In genomic region chr16:77211880-77212735, GRCh38 we compare ENCODE assay signal across 7 cellular contexts. TPM values are rescaled to one million over a fixed set of nuclear protein-coding genes. Genes with fewer than 3 reads are reported as not detected.
DNase-seq lines count a peak whose midpoint lies in the region; ATAC-seq and TF ChIP-seq lines count a peak whose summit lies in the region.

No MANE protein-coding gene starts in this region.

- ATAC-seq in GM18858 (IDR thresholded peaks at IDR 0.05; ENCODE audit: unreplicated experiment): peak; percentile 56
- ATAC-seq in HG02943 (IDR thresholded peaks at IDR 0.05; ENCODE audit: low read depth, unreplicated experiment): peak; percentile 68
- peak; percentile 69 to 75 for ATAC-seq in activated CD4-positive, CD25-positive, alpha-beta regulatory T cell treated with anti-CD3 and anti-CD28 coated beads, Interleukin-2, amount 50 U/mL, for 24 hours
- ATAC-seq in memory B cell (ENCODE audit: low read depth): peak; percentile 83

- H3K4me3 Mint-ChIP-seq in chondrocyte (ENCODE audit: unreplicated experiment) (peak overlapping the region; percentile 72), memory B cell (peak overlapping the region; percentile 93)

- TF ChIP-seq CTCF in chondrocyte (IDR thresholded peaks at IDR 0.05): no peak

- DNase-seq in NCI-H2107 treated with DMSO at 0.1 percent for 48 hours (lab: John Stamatoyannopoulos, UW; ENCODE audit: unreplicated experiment) (peak; percentile 38), chondrocyte (ENCODE audit: low spot score) (no peak), memory B cell (ENCODE audit: low spot score in 2 of 2) (peak; percentile 66 to 73)
- DNase-seq in stimulated activated CD8-positive, alpha-beta memory T cell treated with anti-CD3 and anti-CD28 coated beads, Interleukin-2, amount 100 ng/mL, for 48 hours (ENCODE audit: low read depth in 2 of 2): peak; percentile 50 to 53

- no peaks in the 10 kb centered on the region for H3K36me3 Mint-ChIP-seq in chondrocyte (ENCODE audit: low read depth)
- no peaks in the 10 kb centered on the region for H3K36me3 Mint-ChIP-seq in memory B cell

- peaks cover 19% of the 10 kb centered on the region for H3K4me1 Mint-ChIP-seq in chondrocyte (ENCODE audit: low read depth)
- peaks cover 6% of the 10 kb centered on the region for H3K4me1 Mint-ChIP-seq in memory B cell

- H3K27me3 Mint-ChIP-seq in chondrocyte (ENCODE audit: low read depth) (no peaks in the 10 kb centered on the region), memory B cell (no peaks in the 10 kb centered on the region)

- H3K27ac Mint-ChIP-seq in chondrocyte (ENCODE audit: unreplicated experiment) (peak overlapping the region; percentile 69), memory B cell (peak overlapping the region; percentile 86)

- no peaks in the 10 kb centered on the region for H3K9me3 Mint-ChIP-seq in chondrocyte (ENCODE audit: low read depth)
- H3K9me3 Mint-ChIP-seq in memory B cell: no peaks in the 10 kb centered on the region

RNA-seq across cellular contexts. Expression of gene SYCE1L, which starts 12.9 kb away (rescaled TPM):
- 3.1 to 4.0 TPM (median 3.9 TPM) in 3 replicates for total RNA-seq in chondrocyte

RNA-seq across cellular contexts. Expression of gene MON1B, which starts 21.1 kb away (rescaled TPM):
- total RNA-seq in chondrocyte: 26.9 to 34.3 TPM (median 27.5 TPM) in 3 replicates
